ENCODE assay signal across 23 cellular contexts in genomic region chr10:132834311-132834761, GRCh38. TPM values are rescaled to one million over a fixed set of nuclear protein-coding genes. Genes with fewer than 3 reads are reported as not detected.
"Had no signal": no experiment of that assay in that cellular context is flagged by ENCODE, and none has a peak within 500 bp of the region (broad histone marks: within the 10 kb centered on the region; RNA-seq: fewer than 3 reads in every experiment).

No MANE protein-coding gene starts in this region.

- H3K27ac ChIP-seq: dorsolateral prefrontal cortex, heart left ventricle, neutrophil, tibial artery, upper lobe of left lung, vagina had no signal

- H3K36me3 ChIP-seq: heart left ventricle, neutrophil, tibial artery, upper lobe of left lung, vagina had no signal

- H3K4me1 ChIP-seq: vagina had no signal

- H3K4me3 ChIP-seq: dorsolateral prefrontal cortex, heart left ventricle, tibial artery, upper lobe of left lung, vagina had no signal

- DNase-seq: cortex of kidney; effector CD8-positive, alpha-beta T cell; foreskin melanocyte; heart left ventricle; hippocampal formation; kidney glomerular epithelial cell; midbrain; nephron progenitor cell; right cardiac atrium; stimulated activated CD4-positive, alpha-beta T cell treated with anti-CD3 and anti-CD28 coated beads, Interleukin-15, amount 100 ng/mL, for 24 hours; stimulated activated CD4-positive, alpha-beta T cell treated with anti-CD3 and anti-CD28 coated beads, Interleukin-1b, Interleukin-23, amount 100 ng/mL, for 48 hours; stimulated activated CD4-positive, alpha-beta T cell treated with anti-CD3 and anti-CD28 coated beads, Interleukin-4, amount 100 ng/mL, for 24 hours; tibial artery had no signal

- H3K27me3 ChIP-seq: vagina had no signal

- H3K9me3 ChIP-seq: heart left ventricle, neutrophil, tibial artery, upper lobe of left lung, vagina had no signal

RNA-seq across cellular contexts. Expression of gene NKX6-2, which starts 48.4 kb away (rescaled TPM):
- total RNA-seq: chondrocyte, glomerular endothelial cell, heart left ventricle, liver, osteocyte, pulmonary artery endothelial cell, right cardiac atrium, temporal lobe, upper lobe of left lung had no signal
